ENCODE assay signal across 11 cellular contexts in the genomic region with DNA sequence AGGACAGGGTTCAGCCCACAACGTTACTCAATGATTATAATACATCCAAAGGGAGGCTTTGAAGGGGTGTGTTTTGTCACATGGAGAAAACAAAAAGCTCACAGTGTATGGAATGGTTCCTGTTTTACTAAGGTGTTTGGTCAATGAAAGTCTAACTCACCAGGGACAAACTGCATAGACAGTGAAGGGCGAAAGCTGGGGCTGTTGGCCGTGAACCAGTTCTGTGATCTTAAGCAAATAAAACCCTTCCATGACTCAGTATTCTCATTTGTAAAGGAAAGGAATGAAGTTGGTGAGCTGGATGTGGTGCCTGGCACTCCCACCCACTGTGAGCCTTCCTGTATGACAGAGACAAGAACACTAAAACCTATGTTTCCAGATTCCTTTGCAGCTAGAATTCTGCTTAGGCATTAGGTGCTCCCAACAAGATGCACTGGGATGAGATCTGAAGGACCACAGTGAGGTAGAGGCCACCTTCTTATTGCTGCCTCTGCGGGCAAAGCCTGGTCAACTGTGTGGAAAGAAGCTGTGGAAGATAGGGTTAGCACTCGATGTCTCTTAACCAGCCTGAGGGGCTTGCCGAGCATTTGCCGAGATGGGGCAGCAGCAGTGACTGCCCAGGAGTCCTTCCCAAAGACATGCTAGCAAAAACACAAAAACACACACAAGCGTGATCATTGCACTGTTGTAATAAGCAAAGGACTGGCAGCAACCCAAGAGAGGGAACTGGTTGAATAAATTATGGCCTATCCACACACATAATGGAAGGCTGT. TPM values are rescaled to one million over a fixed set of nuclear protein-coding genes. Genes with fewer than 3 reads are reported as not detected.
DNase-seq lines count a peak whose midpoint lies in the region; ATAC-seq and TF ChIP-seq lines count a peak whose summit lies in the region.
"Had no signal": no experiment of that assay in that cellular context is flagged by ENCODE, and none has a peak within 500 bp of the region (broad histone marks: within the 10 kb centered on the region; RNA-seq: fewer than 3 reads in every experiment).

No MANE protein-coding gene starts in this region.

- H4K20me1 ChIP-seq in KMS-11 (ENCODE audit: insufficient read depth) = no peaks in the 10 kb centered on the region

- no peaks in the 10 kb centered on the region for H3K79me2 ChIP-seq in KMS-11 (ENCODE audit: insufficient read depth, low read depth)

- H3K36me3 Mint-ChIP-seq in naive thymus-derived CD8-positive, alpha-beta T cell = peaks cover 0 to 10% (median 3%) of the 10 kb centered on the region in 3 donors

- no peak for TF ChIP-seq CTCF in KMS-11 (conservative IDR thresholded peaks at IDR 0.05; ENCODE audit: low read depth, low read length)
- TF ChIP-seq CTCF in cardiac fibroblast (IDR thresholded peaks at IDR 0.05; ENCODE audit: low read depth, low read length) = no peak
- no peak for TF ChIP-seq CTCF in GM20000 (IDR thresholded peaks at IDR 0.05; ENCODE audit: extremely low read depth, missing control alignments)

- H3K4me3 ChIP-seq in KMS-11 (IDR thresholded peaks at IDR 0.05; ENCODE audit: insufficient read depth, low read depth, low read length) (no peak overlapping the region), cardiac fibroblast (replicated peaks in 1 of 2; ENCODE audit: low read depth in 2 of 2, low read length in 2 of 2) (no peak overlapping the region)
- H3K4me3 ChIP-seq: cardiac muscle cell had no signal

- DNase-seq in SHP77 (lab: John Stamatoyannopoulos, UW) = peak; percentile 18 to 41
- DNase-seq in SHP77 treated with DMSO at 0.1 percent for 48 hours (lab: John Stamatoyannopoulos, UW) = no peak
- peak; percentile 54 to 89 for DNase-seq in cardiac fibroblast (ENCODE audit: low read depth in 2 of 2)
- no peak for DNase-seq in naive thymus-derived CD8-positive, alpha-beta T cell
- DNase-seq in NCI-H345 treated with DMSO at 0.1 percent for 48 hours (lab: John Stamatoyannopoulos, UW; ENCODE audit: unreplicated experiment) = no peak
- no peak for DNase-seq in GM20000 (ENCODE audit: low spot score)
- no peak for DNase-seq in middle frontal gyrus (ENCODE audit: extremely low spot score, low spot score)
- DNase-seq: NCI-H2171 treated with DMSO at 0.1 percent for 48 hours, occipital lobe had no signal

- H2AFZ ChIP-seq in KMS-11 (ENCODE audit: low read depth) = no peak overlapping the region

- no peak for ATAC-seq in naive thymus-derived CD8-positive, alpha-beta T cell

- H3K27ac Mint-ChIP-seq in naive thymus-derived CD8-positive, alpha-beta T cell = peak overlapping the region in 6 of 10 donors; percentile 14 to 98 (median 68)

- no peaks in the 10 kb centered on the region for H3K27me3 ChIP-seq in KMS-11 (ENCODE audit: insufficient read depth, low read depth)
- H3K27me3 ChIP-seq: cardiac muscle cell had no signal

- H3K27ac ChIP-seq in KMS-11 = peak overlapping the region; percentile 99
- H3K27ac ChIP-seq: cardiac muscle cell had no signal

- peaks cover 30 to 67% (median 62%) of the 10 kb centered on the region in 4 donors for H3K4me1 Mint-ChIP-seq in naive thymus-derived CD8-positive, alpha-beta T cell

- POLR2A ChIA-PET in naive thymus-derived CD8-positive, alpha-beta T cell (lab: Charles Lee) = interaction anchor here (1.5 to 2.5 kb wide), 2 partner anchors 14 to 64 kb away, joined by 4 to 23 read pairs; no protein-coding TSS in a partner anchor

- H3K4me3 Mint-ChIP-seq in naive thymus-derived CD8-positive, alpha-beta T cell = no peak overlapping the region

- no peaks in the 10 kb centered on the region for H3K27me3 Mint-ChIP-seq in naive thymus-derived CD8-positive, alpha-beta T cell

- no peaks in the 10 kb centered on the region for H3K9me3 Mint-ChIP-seq in naive thymus-derived CD8-positive, alpha-beta T cell

- H3K4me2 ChIP-seq in KMS-11 = peak overlapping the region; percentile 95

- H3K9ac ChIP-seq in KMS-11 = peak overlapping the region; percentile 67

- peaks cover 94% of the 10 kb centered on the region for H3K4me1 ChIP-seq in KMS-11 (ENCODE audit: low read depth, poor library complexity, severe bottlenecking)

- H3K36me3 ChIP-seq in KMS-11 (ENCODE audit: insufficient read depth) = no peaks in the 10 kb centered on the region
- H3K36me3 ChIP-seq: cardiac muscle cell had no signal

RNA-seq across cellular contexts. Expression of a gene that starts 48.5 kb away (rescaled TPM):
- total RNA-seq in naive thymus-derived CD8-positive, alpha-beta T cell = 10 to 100 TPM; 22.3 to 26.0 TPM
- polyA plus RNA-seq in naive thymus-derived CD8-positive, alpha-beta T cell = 10 to 100 TPM in 1 of 3 donors, 1 to 10 TPM in 2; 8.8 to 10.4 (median 9.5) TPM

Comparison
In these comparisons a context has a peak if more than half of its experiments do, and no peak if none do; other contexts are left out.
1. DNase-seq: peak in SHP77 (2 of 2) and cardiac fibroblast (2 of 2); none in SHP77 treated with DMSO at 0.1 percent for 48 hours (single experiment), naive thymus-derived CD8-positive, alpha-beta T cell (0 of 10), NCI-H345 treated with DMSO at 0.1 percent for 48 hours (single experiment), GM20000 (single experiment) and middle frontal gyrus (single experiment).